Comparison of ENCODE assay signal across 8 cellular contexts in the genomic region with DNA sequence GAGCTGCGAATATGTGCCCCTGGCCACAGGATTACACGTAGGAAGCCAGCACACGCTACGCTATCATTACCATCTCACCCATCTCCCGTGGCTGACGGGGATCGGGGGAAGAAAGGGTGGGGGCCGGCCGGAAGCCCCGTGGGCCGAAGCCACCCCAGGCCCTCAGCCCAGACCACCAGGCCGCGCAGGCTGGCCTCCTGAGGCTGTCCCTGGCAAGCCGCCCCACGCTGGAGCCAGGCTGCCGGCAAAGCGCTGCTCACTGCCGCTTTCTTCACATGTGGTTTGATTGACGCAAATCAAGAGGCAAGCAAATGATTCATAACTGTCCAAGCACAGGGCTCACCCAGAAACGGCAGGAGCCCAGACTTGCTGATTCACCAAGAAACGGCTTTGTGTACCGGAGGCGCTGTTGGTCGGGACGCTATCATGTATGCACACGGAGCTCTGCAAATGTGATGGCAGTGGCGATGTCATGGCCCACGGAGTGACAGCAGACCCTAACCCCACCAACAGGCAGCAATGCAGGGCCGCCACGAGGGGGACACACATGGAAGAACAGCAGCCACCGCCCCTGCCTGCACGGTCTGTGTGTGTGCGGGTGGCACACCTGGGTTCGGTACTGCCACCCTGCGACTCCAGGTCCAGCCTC.
A peak's percentile ranks its signal among the peaks of the same experiment; 100 is the strongest.
DNase-seq lines count a peak whose midpoint lies in the region; ATAC-seq, FAIRE-seq and TF ChIP-seq lines count a peak whose summit lies in the region.

No MANE protein-coding gene starts in this region.

- H3K9me3 ChIP-seq in AG04450 (ENCODE audit: control insufficient read depth, insufficient read depth, low read length) (no peaks in the 10 kb centered on the region; the same call in 1 of the 2 replicates), GM23248 (ENCODE audit: low read depth) (no peaks in the 10 kb centered on the region), transverse colon (no peaks in the 10 kb centered on the region)

- H2AFZ ChIP-seq in GM23248: peak overlapping the region; percentile 19; the same call in 1 of the 2 replicates

- POLR2A ChIA-PET in AG04450 (lab: Yijun Ruan, JAX): interaction anchor here (1.6 kb wide), 1 partner anchor 54 kb away, joined by 6 read pairs; no protein-coding TSS in a partner anchor

- H3K36me3 ChIP-seq in GM23248 (ENCODE audit: low read depth) (no peaks in the 10 kb centered on the region), transverse colon (no peaks in the 10 kb centered on the region)

- H3K4me2 ChIP-seq in GM23248 (ENCODE audit: unreplicated experiment): peak overlapping the region; percentile 87

- CTCF ChIA-PET in AG04450 (lab: Charles Lee): interaction anchor here (0.7 kb wide), 2 partner anchors 13 to 957 kb away, joined by 3 to 4 read pairs; no protein-coding TSS in a partner anchor

- no peaks in the 10 kb centered on the region for H4K20me1 ChIP-seq in GM23248 (ENCODE audit: insufficient read depth)

- H3K27ac ChIP-seq in AG04450 (ENCODE audit: low read depth, low read length) (peak overlapping the region; percentile 94), GM23248 (peak overlapping the region; percentile 98), foreskin keratinocyte (peak overlapping the region; percentile 89), transverse colon (peak overlapping the region; percentile 71 to 82 (median 79))

- TF ChIP-seq EP300 in transverse colon (IDR thresholded peaks at IDR 0.05; ENCODE audit: low read depth): no peak

- in situ Hi-C loops in GM23248 (cut with MboI) (no loop called here), transverse colon (cut with MboI; ENCODE audit: low pct_ligation_motif_present in 1 of 4, low pct_unique_long_range_greater_than_20kb in 1 of 4, low sequenced_read_pairs in 3 of 4) (no loop called here)

- peak; percentile 95 for ATAC-seq in foreskin keratinocyte

- intact Hi-C loops in posterior vena cava (cut with DNase I): no loop called here
- intact Hi-C loops in transverse colon (cut with DNase I; ENCODE audit: low total_unique reads): no loop called here

- peak overlapping the region; percentile 91 for H3K9ac ChIP-seq in GM23248

- FAIRE-seq in RCC 7860 (lab: Jason Lieb, UNC): peak; percentile 64

- no peaks in the 10 kb centered on the region for H3K9me2 ChIP-seq in GM23248 (ENCODE audit: insufficient read depth)

- DNase-seq in AG04450 (ENCODE audit: low read depth, low spot score) (peak; percentile 89), GM23248 (peak; percentile 99), RCC 7860 (ENCODE audit: low spot score) (peak; percentile 84), activated gamma-delta T cell treated with Interleukin-2 at 50 U/mL for 16 hours (peak; percentile 78), foreskin keratinocyte (peak; percentile 86 to 94), posterior vena cava (ENCODE audit: low spot score) (peak; percentile 96), transverse colon (peak; percentile 72), NCI-H2171 (lab: John Stamatoyannopoulos, UW) (no peak)

- peaks cover 28% of the 10 kb centered on the region for H3F3A ChIP-seq in GM23248 (ENCODE audit: insufficient read depth)

- H3K4me1 ChIP-seq in GM23248 (ENCODE audit: insufficient read depth) (peaks cover 40% of the 10 kb centered on the region), foreskin keratinocyte (peaks cover 8% of the 10 kb centered on the region), transverse colon (peaks cover 18 to 68% (median 35%) of the 10 kb centered on the region in 4 donors)

- peak; percentile 18 for TF ChIP-seq POLR2A in transverse colon (IDR thresholded peaks at IDR 0.05)

- H3K4me3 ChIP-seq in AG04450 (ENCODE audit: low read depth, low read length) (peak overlapping the region; percentile 20; the same call in 1 of the 2 replicates), GM23248 (peak overlapping the region; percentile 64), transverse colon (peak overlapping the region in 2 of 4 donors; percentile 8 to 13)

- H3K79me2 ChIP-seq in GM23248 (ENCODE audit: insufficient read depth): peaks cover 36% of the 10 kb centered on the region

- H3K27me3 ChIP-seq in AG04450 (ENCODE audit: control insufficient read depth, insufficient read depth, low read length) (no peaks in the 10 kb centered on the region), GM23248 (replicated peaks; ENCODE audit: insufficient read depth) (no peaks in the 10 kb centered on the region), foreskin keratinocyte (no peaks in the 10 kb centered on the region), transverse colon (no peaks in the 10 kb centered on the region)

- TF ChIP-seq CTCF in AG04450 (IDR thresholded peaks at IDR 0.05; ENCODE audit: low read depth, low read length) (peak; percentile 17), foreskin keratinocyte (conservative IDR thresholded peaks at IDR 0.05) (peak; percentile 34), transverse colon (IDR thresholded peaks at IDR 0.05) (no peak)

- 4 to 5% methylated on average over 29 to 35 of the region's 35 CpGs for WGBS in GM23248 (ENCODE audit: low coverage in 1 of 2, low lambda C conversion rate in 2 of 2, missing lambda C conversion rate in 2 of 2), 2 experiments
- 48% methylated on average over 30 of the region's 35 CpGs; no CpG with 5 or more reads in 1 of the 2 donors for WGBS in transverse colon (ENCODE audit: low coverage in 1 of 2), 2 donors

Comparison
In these comparisons a context has a peak if more than half of its experiments do, and no peak if none do; other contexts are left out.
1. CTCF ChIP-seq: peak in AG04450 (single experiment) and foreskin keratinocyte (single experiment); none in transverse colon (0 of 5).
2. Peak in every context shown above with its lines, with median percentiles within 50 percentile points of each other: H3K27ac ChIP-seq.